In the genomic region with DNA sequence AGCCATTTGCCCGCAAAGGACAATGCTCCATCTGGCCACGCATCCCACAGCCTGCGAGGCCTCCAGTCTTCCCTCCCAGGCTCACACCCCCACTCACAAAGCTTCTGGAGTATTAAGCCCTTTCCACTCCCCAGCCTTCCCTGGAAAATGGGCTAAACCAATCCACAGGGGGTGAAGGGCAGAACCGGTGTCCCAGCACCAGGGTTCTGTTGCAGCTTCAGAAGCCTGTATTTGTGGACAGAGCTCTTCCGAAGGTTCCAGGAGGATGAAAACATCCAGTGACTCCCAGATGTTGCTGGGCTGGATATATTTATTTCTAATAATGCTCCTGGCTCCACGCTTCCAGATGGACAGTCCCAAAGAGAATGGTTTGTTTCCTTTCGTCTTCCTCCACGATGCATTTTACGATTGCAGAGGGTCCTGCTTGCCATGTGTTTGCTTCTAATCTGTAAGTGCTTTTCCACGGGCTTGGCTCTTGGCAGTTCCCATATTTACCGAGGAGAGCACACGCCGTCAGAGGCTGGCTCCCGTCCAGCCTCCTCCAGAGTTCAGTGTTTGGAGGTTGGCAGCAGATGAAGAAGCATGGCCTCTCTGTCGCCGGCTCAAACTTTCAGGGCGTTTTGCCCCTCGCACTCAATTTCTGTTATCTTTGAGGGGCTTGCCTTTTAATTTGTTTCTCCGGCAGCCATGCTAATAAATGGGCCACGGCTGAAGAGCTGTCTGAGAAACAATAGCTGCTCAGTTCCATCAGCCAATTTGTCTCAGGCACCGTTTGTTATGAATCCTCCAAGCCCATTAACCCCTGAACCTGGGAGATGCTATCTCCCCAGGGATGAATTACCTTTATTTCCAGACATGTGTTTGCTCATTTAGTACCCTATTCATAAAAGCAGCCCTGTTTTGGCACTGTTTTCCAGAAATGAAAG, we compare ENCODE assay signal across 8 cellular contexts.
DNase-seq lines count a peak whose midpoint lies in the region; ATAC-seq, FAIRE-seq and TF ChIP-seq lines count a peak whose summit lies in the region.

No MANE protein-coding gene starts in this region.

- H4K20me1 ChIP-seq in fibroblast of lung (ENCODE audit: control insufficient read depth, extremely low read depth, insufficient read depth, low read length), result no peaks in the 10 kb centered on the region

- H2BK120ac ChIP-seq in neuronal stem cell (ENCODE audit: low read depth, low read length), result no peak overlapping the region

- H2BK12ac ChIP-seq in neuronal stem cell (ENCODE audit: low read length), result no peak overlapping the region

- no peaks in the 10 kb centered on the region for H3K79me1 ChIP-seq in neuronal stem cell (ENCODE audit: low read depth, low read length)

- no peaks in the 10 kb centered on the region for H3K27me3 ChIP-seq in fibroblast of lung (ENCODE audit: control insufficient read depth, insufficient read depth, low read length)
- H3K27me3 ChIP-seq in prostate gland (replicated peaks; ENCODE audit: insufficient read depth), result no peaks in the 10 kb centered on the region
- no peaks in the 10 kb centered on the region for H3K27me3 ChIP-seq in neuronal stem cell (ENCODE audit: control insufficient read depth in 3 of 3, insufficient read depth in 3 of 3, low read depth in 1 of 3, low read length in 3 of 3)

- H3K79me2 ChIP-seq in fibroblast of lung (ENCODE audit: control insufficient read depth, insufficient read depth, low read length), result no peaks in the 10 kb centered on the region

- H3K18ac ChIP-seq in neuronal stem cell (ENCODE audit: low read length), result no peak overlapping the region

- H3K36me3 ChIP-seq in fibroblast of lung (ENCODE audit: control insufficient read depth, insufficient read depth, low read length) (no peaks in the 10 kb centered on the region), prostate gland (no peaks in the 10 kb centered on the region), neuronal stem cell (replicated peaks in 1 of 2; ENCODE audit: control insufficient read depth in 2 of 2, insufficient read depth in 2 of 2, low read length in 2 of 2) (no peaks in the 10 kb centered on the region)

- H3K4me1 ChIP-seq in fibroblast of lung (ENCODE audit: control insufficient read depth, extremely low read depth, insufficient read depth, low read length), result peaks cover 9% of the 10 kb centered on the region
- peaks cover 6% of the 10 kb centered on the region for H3K4me1 ChIP-seq in prostate gland (replicated peaks)
- no peaks in the 10 kb centered on the region for H3K4me1 ChIP-seq in neuronal stem cell (ENCODE audit: control insufficient read depth in 2 of 2, insufficient read depth in 1 of 2, low read depth in 1 of 2, low read length in 2 of 2)

- H3K9ac ChIP-seq in fibroblast of lung (ENCODE audit: insufficient read depth, low read length) (no peak overlapping the region), neuronal stem cell (ENCODE audit: low read depth, low read length, poor library complexity) (no peak overlapping the region)

- intact Hi-C loops in prostate gland (cut with DNase I), result loop anchor here (5.0 kb wide), 1 partner anchor 294 kb away; the partner anchor contains the start of gene RYBP

- H3K4me2 ChIP-seq in fibroblast of lung (ENCODE audit: extremely low read depth, insufficient read depth, low read length) (peak overlapping the region; percentile 72), neuronal stem cell (ENCODE audit: insufficient read depth, low read length, poor library complexity, severe bottlenecking) (no peak overlapping the region)

- no peak overlapping the region for H4K8ac ChIP-seq in neuronal stem cell (ENCODE audit: low read depth, low read length)

- no peak overlapping the region for H2AK5ac ChIP-seq in neuronal stem cell (ENCODE audit: low read depth, low read length)

- H3K27ac ChIP-seq in fibroblast of lung (ENCODE audit: insufficient read depth, low read length), result peak overlapping the region; percentile 11
- H3K27ac ChIP-seq in prostate gland, result peak overlapping the region; percentile 58
- no peak overlapping the region for H3K27ac ChIP-seq in neuronal stem cell (replicated peaks; ENCODE audit: low read length)

- H3K4me3 ChIP-seq in fibroblast of lung (replicated peaks in 1 of 4; ENCODE audit: control extremely low read depth in 1 of 4, insufficient read depth in 1 of 4, low read depth in 3 of 4, low read length in 4 of 4), result peak overlapping the region; percentile 12 to 58 (median 36)
- H3K4me3 ChIP-seq in prostate gland, result no peak overlapping the region
- H3K4me3 ChIP-seq in neuronal stem cell (ENCODE audit: low read length in 2 of 2), result no peak overlapping the region

- H3K14ac ChIP-seq in neuronal stem cell (ENCODE audit: low read length), result no peak overlapping the region

- no peak for FAIRE-seq in HTR-8/SVneo (lab: Jason Lieb, UNC)

- 18% methylated on average over 21 of the region's 21 CpGs for WGBS in prostate gland
- no CpG with 5 or more reads among the region's 21 CpGs for WGBS in neuronal stem cell (ENCODE audit: extremely low coverage in 2 of 2, insufficient read length in 2 of 2, insufficient replicate concordance in 1 of 2), 2 donors

- H3K9me3 ChIP-seq in fibroblast of lung (ENCODE audit: control insufficient read depth, insufficient read depth, low read depth, low read length), result no peaks in the 10 kb centered on the region
- H3K9me3 ChIP-seq in prostate gland, result no peaks in the 10 kb centered on the region
- H3K9me3 ChIP-seq in neuronal stem cell (replicated peaks in 1 of 2; ENCODE audit: control insufficient read depth in 2 of 2, insufficient read depth in 1 of 2, low read depth in 1 of 2, low read length in 2 of 2), result peaks cover 0 to 2% of the 10 kb centered on the region in 2 donors

- H3K4ac ChIP-seq in neuronal stem cell (ENCODE audit: low read length), result no peak overlapping the region

- no peak overlapping the region for H4K91ac ChIP-seq in neuronal stem cell (ENCODE audit: low read depth, low read length, poor library complexity)

- TF ChIP-seq POLR2A in prostate gland (IDR thresholded peaks at IDR 0.05), result no peak

- DNase-seq in EH (ENCODE audit: low read depth) (peak; percentile 73), NCI-H82 treated with DMSO at 0.1 percent for 48 hours (lab: John Stamatoyannopoulos, UW; ENCODE audit: unreplicated experiment) (peak; percentile 65), fibroblast of lung (ENCODE audit: low read depth in 2 of 2) (peak; percentile 79 to 88), prostate gland (ENCODE audit: low spot score) (peak; percentile 85), HTR-8/SVneo (ENCODE audit: insufficient read length, low spot score) (no peak), neuronal stem cell (ENCODE audit: low spot score) (no peak)
- no peak for DNase-seq in activated CD8-positive, alpha-beta memory T cell treated with anti-CD3 and anti-CD28 coated beads, Interleukin-2, amount 50 U/mL, for 4 hours

- TF ChIP-seq CTCF in fibroblast of lung (conservative IDR thresholded peaks at IDR 0.05 in 1 of 2, IDR thresholded peaks at IDR 0.05 in 1 of 2; ENCODE audit: low read depth in 1 of 2, low read length in 2 of 2) (no peak), prostate gland (IDR thresholded peaks at IDR 0.05) (no peak)

- no peak overlapping the region for H2BK5ac ChIP-seq in neuronal stem cell (ENCODE audit: low read length)

- ATAC-seq in GM21367 (IDR thresholded peaks at IDR 0.05; ENCODE audit: unreplicated experiment), result no peak

- peak overlapping the region; percentile 76 for H2AFZ ChIP-seq in fibroblast of lung (ENCODE audit: low read length)
- H2AFZ ChIP-seq in neuronal stem cell (ENCODE audit: low read length), result no peak overlapping the region

- H2BK15ac ChIP-seq in neuronal stem cell (ENCODE audit: low read length), result no peak overlapping the region

- no peak overlapping the region for H3K23ac ChIP-seq in neuronal stem cell (ENCODE audit: low read depth, low read length, poor library complexity)

Comparison
In these comparisons a context has a peak if more than half of its experiments do, and no peak if none do; other contexts are left out.
1. DNase-seq: peak in EH (single experiment), NCI-H82 treated with DMSO at 0.1 percent for 48 hours (single experiment), fibroblast of lung (2 of 2) and prostate gland (single experiment); none in activated CD8-positive, alpha-beta memory T cell treated with anti-CD3 and anti-CD28 coated beads, Interleukin-2, amount 50 U/mL, for 4 hours (single experiment), HTR-8/SVneo (single experiment) and neuronal stem cell (single experiment).
2. H3K4me3 ChIP-seq: peak in fibroblast of lung (4 of 4); none in prostate gland (0 of 2) and neuronal stem cell (0 of 2).